Comparison of ENCODE assay signal across 9 cellular contexts in the genomic region with DNA sequence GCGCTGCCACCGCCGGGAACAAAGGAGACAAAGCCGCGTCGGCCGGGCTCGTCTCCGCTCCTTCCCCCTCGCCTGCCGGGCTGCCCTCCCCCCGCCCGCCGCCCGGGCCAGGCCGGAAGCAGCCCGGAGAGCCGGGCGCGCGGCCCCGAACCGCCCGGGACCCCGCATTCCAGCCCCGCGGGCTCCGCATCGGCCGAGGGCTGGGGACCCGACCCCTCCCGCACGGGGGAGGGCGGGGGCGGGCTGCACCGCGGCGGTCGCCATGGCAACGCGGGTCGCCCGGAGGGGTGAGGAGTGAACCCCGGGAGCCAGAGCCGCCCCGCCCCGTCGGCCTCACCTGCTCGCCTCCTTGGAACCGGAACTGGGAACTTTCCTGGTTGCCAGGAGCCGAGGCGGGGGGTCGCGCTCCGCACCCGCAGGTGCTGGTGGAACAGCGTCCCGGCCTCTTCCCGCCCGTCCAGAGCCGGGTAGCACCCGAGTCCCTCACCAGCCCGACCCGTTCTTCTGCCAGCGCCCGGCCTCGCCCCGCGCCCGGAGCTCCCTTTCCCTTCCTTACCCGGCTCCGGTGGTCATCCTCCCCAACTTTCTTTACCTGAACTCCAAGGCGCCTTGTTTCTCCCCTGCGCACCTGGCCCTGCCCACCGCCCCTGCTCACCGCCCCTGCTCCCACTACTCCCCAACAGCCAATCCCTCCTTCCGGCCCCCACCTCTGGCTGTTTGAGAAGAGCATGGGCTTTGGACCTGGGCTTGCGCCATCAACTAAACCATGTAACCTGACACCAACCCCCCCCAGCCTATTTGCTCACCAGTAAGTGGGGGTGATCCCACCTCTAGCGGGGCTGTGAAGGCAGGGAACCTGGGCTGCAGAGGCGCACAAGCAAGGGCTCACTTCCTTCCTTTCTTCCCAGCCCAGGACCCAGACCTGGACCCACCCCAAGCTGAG. TPM values are rescaled to one million over a fixed set of nuclear protein-coding genes. Genes with fewer than 3 reads are reported as not detected.
DNase-seq lines count a peak whose midpoint lies in the region; ATAC-seq, FAIRE-seq and TF ChIP-seq lines count a peak whose summit lies in the region.
"Had no signal": no experiment of that assay in that cellular context is flagged by ENCODE, and none has a peak within 500 bp of the region (broad histone marks: within the 10 kb centered on the region; RNA-seq: fewer than 3 reads in every experiment).

A gene with protein sequence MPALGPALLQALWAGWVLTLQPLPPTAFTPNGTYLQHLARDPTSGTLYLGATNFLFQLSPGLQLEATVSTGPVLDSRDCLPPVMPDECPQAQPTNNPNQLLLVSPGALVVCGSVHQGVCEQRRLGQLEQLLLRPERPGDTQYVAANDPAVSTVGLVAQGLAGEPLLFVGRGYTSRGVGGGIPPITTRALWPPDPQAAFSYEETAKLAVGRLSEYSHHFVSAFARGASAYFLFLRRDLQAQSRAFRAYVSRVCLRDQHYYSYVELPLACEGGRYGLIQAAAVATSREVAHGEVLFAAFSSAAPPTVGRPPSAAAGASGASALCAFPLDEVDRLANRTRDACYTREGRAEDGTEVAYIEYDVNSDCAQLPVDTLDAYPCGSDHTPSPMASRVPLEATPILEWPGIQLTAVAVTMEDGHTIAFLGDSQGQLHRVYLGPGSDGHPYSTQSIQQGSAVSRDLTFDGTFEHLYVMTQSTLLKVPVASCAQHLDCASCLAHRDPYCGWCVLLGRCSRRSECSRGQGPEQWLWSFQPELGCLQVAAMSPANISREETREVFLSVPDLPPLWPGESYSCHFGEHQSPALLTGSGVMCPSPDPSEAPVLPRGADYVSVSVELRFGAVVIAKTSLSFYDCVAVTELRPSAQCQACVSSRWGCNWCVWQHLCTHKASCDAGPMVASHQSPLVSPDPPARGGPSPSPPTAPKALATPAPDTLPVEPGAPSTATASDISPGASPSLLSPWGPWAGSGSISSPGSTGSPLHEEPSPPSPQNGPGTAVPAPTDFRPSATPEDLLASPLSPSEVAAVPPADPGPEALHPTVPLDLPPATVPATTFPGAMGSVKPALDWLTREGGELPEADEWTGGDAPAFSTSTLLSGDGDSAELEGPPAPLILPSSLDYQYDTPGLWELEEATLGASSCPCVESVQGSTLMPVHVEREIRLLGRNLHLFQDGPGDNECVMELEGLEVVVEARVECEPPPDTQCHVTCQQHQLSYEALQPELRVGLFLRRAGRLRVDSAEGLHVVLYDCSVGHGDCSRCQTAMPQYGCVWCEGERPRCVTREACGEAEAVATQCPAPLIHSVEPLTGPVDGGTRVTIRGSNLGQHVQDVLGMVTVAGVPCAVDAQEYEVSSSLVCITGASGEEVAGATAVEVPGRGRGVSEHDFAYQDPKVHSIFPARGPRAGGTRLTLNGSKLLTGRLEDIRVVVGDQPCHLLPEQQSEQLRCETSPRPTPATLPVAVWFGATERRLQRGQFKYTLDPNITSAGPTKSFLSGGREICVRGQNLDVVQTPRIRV (N-terminal part only) (minus strand): TSS at position 671 of the 943 bp plus-strand sequence. CDS start 5,475 bp downstream, outside the sequence.

- no peaks in the 10 kb centered on the region for H3K27me3 Mint-ChIP-seq in chondrocyte (ENCODE audit: low read depth)

- H3K4me3 ChIP-seq in keratinocyte (ENCODE audit: control insufficient read depth in 2 of 3, extremely low read depth in 1 of 3, insufficient read depth in 2 of 3, low read depth in 1 of 3, low read length in 3 of 3) (peak within 1 kb of the TSS; percentile 63 to 67 (median 66)), smooth muscle cell (peak within 1 kb of the TSS; percentile 87)

- H3K79me2 ChIP-seq in keratinocyte (ENCODE audit: control insufficient read depth, insufficient read depth, low read length) (peaks cover 47% of the 10 kb centered on the region), smooth muscle cell (ENCODE audit: low read depth) (peaks cover 26% of the 10 kb centered on the region)

- H3K4me2 ChIP-seq in keratinocyte (ENCODE audit: control insufficient read depth, extremely low read depth, insufficient read depth, low read depth, low read length) (peak within 1 kb of the TSS; percentile 99), smooth muscle cell (peak within 1 kb of the TSS; percentile 90)

- peak within 1 kb of the TSS; percentile 81 for H3K27ac Mint-ChIP-seq in chondrocyte (ENCODE audit: unreplicated experiment)

- H3K36me3 ChIP-seq in keratinocyte (ENCODE audit: control insufficient read depth in 2 of 2, extremely low read depth in 1 of 2, insufficient read depth in 2 of 2, low read length in 2 of 2) (peaks cover 6 to 32% of the 10 kb centered on the region in 2 experiments), smooth muscle cell (ENCODE audit: low read depth) (no peaks in the 10 kb centered on the region)

- peak within 1 kb of the TSS; percentile 34 for H2AFZ ChIP-seq in keratinocyte (ENCODE audit: control insufficient read depth, low read length)
- H2AFZ ChIP-seq in smooth muscle cell (ENCODE audit: low read depth), result peak within 1 kb of the TSS; percentile 66

- H3F3A ChIP-seq in smooth muscle cell (ENCODE audit: low read depth), result peaks cover 5% of the 10 kb centered on the region

- H3K9me3 ChIP-seq in keratinocyte (ENCODE audit: control insufficient read depth, low read depth, low read length) (no peaks in the 10 kb centered on the region), smooth muscle cell (replicated peaks; ENCODE audit: low read depth) (no peaks in the 10 kb centered on the region)

- H3K27me3 ChIP-seq in keratinocyte (ENCODE audit: control insufficient read depth, extremely low read depth, insufficient read depth, low read length) (no peaks in the 10 kb centered on the region), smooth muscle cell (ENCODE audit: low read depth) (no peaks in the 10 kb centered on the region)

- peak; percentile 50 for DNase-seq in SIG-M5 treated with dmso at 0.1 percent for 504 hours (lab: John Stamatoyannopoulos, UW; ENCODE audit: unreplicated experiment)
- no peak for DNase-seq in SIG-M5 (lab: John Stamatoyannopoulos, UW)
- peak; percentile 50 to 52 for DNase-seq in NCI-H1930 (lab: John Stamatoyannopoulos, UW)
- DNase-seq in activated CD4-positive, CD25-positive, alpha-beta regulatory T cell treated with anti-CD3 and anti-CD28 coated beads, Interleukin-2, amount 50 U/mL, for 72 hours, result peak; percentile 61
- DNase-seq in chondrocyte (ENCODE audit: low spot score), result no peak
- peak; percentile 80 for DNase-seq in keratinocyte (ENCODE audit: low read depth, low spot score)
- peak; percentile 27 for DNase-seq in smooth muscle cell (lab: John Stamatoyannopoulos, UW; ENCODE audit: unreplicated experiment)

- H3K4me1 ChIP-seq in keratinocyte (ENCODE audit: control insufficient read depth, extremely low read depth, insufficient read depth, low read length) (peaks cover 83% of the 10 kb centered on the region), smooth muscle cell (ENCODE audit: low read depth) (peaks cover 15% of the 10 kb centered on the region)

- H4K20me1 ChIP-seq in keratinocyte (ENCODE audit: control insufficient read depth, extremely low read depth, insufficient read depth, low read length) (peaks cover 11% of the 10 kb centered on the region), smooth muscle cell (ENCODE audit: low read depth) (peaks cover 34% of the 10 kb centered on the region)

- no peak for TF ChIP-seq CTCF in chondrocyte (IDR thresholded peaks at IDR 0.05)
- no peak for TF ChIP-seq CTCF in keratinocyte (optimal IDR thresholded peaks at IDR 0.05 in 1 of 3, IDR thresholded peaks at IDR 0.05 in 1 of 3, conservative IDR thresholded peaks at IDR 0.05 in 1 of 3; ENCODE audit: extremely low read depth in 1 of 3, insufficient read depth in 2 of 3, low read length in 3 of 3)
- no peak for TF ChIP-seq CTCF in smooth muscle cell (IDR thresholded peaks at IDR 0.05; ENCODE audit: borderline replicate concordance, insufficient read depth, poor library complexity, severe bottlenecking)

- H3K9me1 ChIP-seq in keratinocyte (ENCODE audit: control insufficient read depth, extremely low read depth, insufficient read depth, low read length), result no peaks in the 10 kb centered on the region

- no peak for FAIRE-seq in keratinocyte (lab: Jason Lieb, UNC)
- FAIRE-seq: G401.6 had no signal

- WGBS in smooth muscle cell (ENCODE audit: low lambda C conversion rate), result 3% methylated on average over 36 of the region's 80 CpGs

- ATAC-seq in GM18519 (IDR thresholded peaks at IDR 0.05; ENCODE audit: low FRiP score, unreplicated experiment), result no peak

- peak within 1 kb of the TSS; percentile 79 for H3K9ac ChIP-seq in keratinocyte (ENCODE audit: control insufficient read depth, extremely low read depth, insufficient read depth, low read length)
- peak within 1 kb of the TSS; percentile 73 for H3K9ac ChIP-seq in smooth muscle cell (ENCODE audit: low read depth)

- peak within 1 kb of the TSS; percentile 83 for H3K27ac ChIP-seq in keratinocyte (ENCODE audit: control insufficient read depth, insufficient read depth, low read length)
- peak within 1 kb of the TSS; percentile 2 for H3K27ac ChIP-seq in smooth muscle cell (ENCODE audit: low read depth)

- no peaks in the 10 kb centered on the region for H3K9me3 Mint-ChIP-seq in chondrocyte (ENCODE audit: low read depth)

- dilution Hi-C loops in keratinocyte (cut with MboI; ENCODE audit: extremely low pct_ligation_motif_present, low sequenced_read_pairs), result loop anchor here (25.0 kb wide), 1 partner anchor 167 kb away; no protein-coding TSS in a partner anchor

- peak within 1 kb of the TSS; percentile 78 for H3K4me3 Mint-ChIP-seq in chondrocyte (ENCODE audit: unreplicated experiment)

- H3K4me1 Mint-ChIP-seq in chondrocyte (ENCODE audit: low read depth), result peaks cover 86% of the 10 kb centered on the region

- H3K36me3 Mint-ChIP-seq in chondrocyte (ENCODE audit: low read depth), result peaks cover 3% of the 10 kb centered on the region

RNA-seq across cellular contexts. Expression of the gene that starts here (rescaled TPM):
- total RNA-seq in chondrocyte (63.2 to 115 TPM (median 108 TPM) in 3 replicates), smooth muscle cell (24.7 and 26.9 TPM in 2 replicates)
- polyA plus RNA-seq in keratinocyte (67.5 to 124 TPM (median 83.0 TPM) in 3 replicates), smooth muscle cell (15.5 and 27.5 TPM in 2 replicates)
- polyA plus RNA-seq in keratinocyte (2011; ENCODE audit: low read depth), result 78.3 TPM
- polyA plus RNA-seq in keratinocyte (2011; cell fraction: cytosol; rRNA removed), result 15.3 and 27.8 TPM in 2 replicates
- 412 and 505 TPM in 2 replicates for polyA plus RNA-seq in keratinocyte (2011; cell fraction: nucleus; rRNA removed)
- 67.7 and 78.5 TPM in 2 replicates for polyA plus RNA-seq in keratinocyte (2012; ENCODE audit: low replicate concordance)
- polyA minus RNA-seq in keratinocyte, result 149 to 232 TPM (median 170 TPM) in 3 replicates
- 90.0 TPM for polyA minus RNA-seq in keratinocyte (2011; cell fraction: cytosol; rRNA and poly(A)+ RNA removed)
- polyA minus RNA-seq in keratinocyte (2011; cell fraction: nucleus; rRNA and poly(A)+ RNA removed), result 318 and 338 TPM in 2 replicates

Comparison
In these comparisons a context has a peak if more than half of its experiments do, and no peak if none do; other contexts are left out.
1. DNase-seq: peak in SIG-M5 treated with dmso at 0.1 percent for 504 hours (single experiment), NCI-H1930 (2 of 2), activated CD4-positive, CD25-positive, alpha-beta regulatory T cell treated with anti-CD3 and anti-CD28 coated beads, Interleukin-2, amount 50 U/mL, for 72 hours (single experiment), keratinocyte (single experiment) and smooth muscle cell (single experiment); none in SIG-M5 (single experiment) and chondrocyte (single experiment).